In the genomic region with DNA sequence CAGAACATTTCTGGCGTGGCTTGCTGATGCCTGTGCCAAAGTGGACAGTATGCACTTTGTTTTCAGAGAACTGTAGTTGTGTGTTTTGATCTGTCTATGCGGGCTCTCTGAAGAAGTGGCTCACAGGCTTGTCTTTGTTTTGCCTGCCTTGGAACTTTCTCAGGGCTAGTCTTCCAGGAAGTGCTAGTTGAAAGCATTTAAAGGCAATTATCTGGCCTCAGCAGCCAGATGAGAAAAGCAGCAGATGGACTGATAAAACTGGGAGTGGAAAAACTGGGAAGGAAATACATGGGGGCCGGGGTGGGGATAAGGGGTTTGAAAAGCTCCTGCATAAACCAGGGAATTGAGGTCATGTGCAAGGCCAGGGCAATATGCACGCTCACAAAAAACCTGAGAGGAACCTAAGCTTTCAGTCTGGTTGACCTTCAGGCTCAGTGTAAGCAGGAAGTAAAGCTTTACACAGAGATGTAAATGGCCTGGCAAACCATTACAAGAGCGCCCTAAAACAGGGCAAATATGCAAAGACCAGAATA, we compare ENCODE assay signal across 15 cellular contexts.
"Had no signal": no experiment of that assay in that cellular context is flagged by ENCODE, and none has a peak within 500 bp of the region (broad histone marks: within the 10 kb centered on the region; RNA-seq: fewer than 3 reads in every experiment).

No MANE protein-coding gene starts in this region.

- H3K4me3 ChIP-seq: cardiac muscle cell, gastrocnemius medialis, lung had no signal

- H3K4me3 Mint-ChIP-seq: activated CD8-positive, alpha-beta T cell treated with anti-CD3 and anti-CD28 coated beads, Interleukin-2, amount 10 ng/mL, durations not matched to agents 7 days and 5 days; activated naive CD4-positive, alpha-beta T cell treated with anti-CD3 and anti-CD28 coated beads, Interleukin-2, amount 10 ng/mL, durations not matched to agents 7 days and 5 days; activated T-helper 17 cell treated with anti-CD3 and anti-CD28 coated beads, Interleukin-2, amount 50 U/mL, for 72 hours; natural killer cell treated with Interleukin-12 subunit alpha and Interleukin-12 subunit beta and Interleukin-15 and Interleukin-18, amount 100 ng/mL, for 72 hours; T-helper 2 cell treated with Interferon-gamma antibody and Interleukin-4, amounts not matched to agents 5 μg/mL and 100 μg/mL, for 36 hours had no signal

- H3K4me1 ChIP-seq: gastrocnemius medialis had no signal

- H3K27ac Mint-ChIP-seq: activated CD8-positive, alpha-beta T cell treated with anti-CD3 and anti-CD28 coated beads, Interleukin-2, amount 10 ng/mL, durations not matched to agents 7 days and 5 days; activated naive CD4-positive, alpha-beta T cell treated with anti-CD3 and anti-CD28 coated beads, Interleukin-2, amount 10 ng/mL, durations not matched to agents 7 days and 5 days; activated T-helper 17 cell treated with anti-CD3 and anti-CD28 coated beads, Interleukin-2, amount 50 U/mL, for 72 hours; natural killer cell treated with Interleukin-12 subunit alpha and Interleukin-12 subunit beta and Interleukin-15 and Interleukin-18, amount 100 ng/mL, for 72 hours; T-helper 2 cell treated with Interferon-gamma antibody and Interleukin-4, amounts not matched to agents 5 μg/mL and 100 μg/mL, for 36 hours had no signal

- H3K27me3 Mint-ChIP-seq: activated naive CD4-positive, alpha-beta T cell treated with anti-CD3 and anti-CD28 coated beads, Interleukin-2, amount 10 ng/mL, durations not matched to agents 7 days and 5 days; activated T-helper 17 cell treated with anti-CD3 and anti-CD28 coated beads, Interleukin-2, amount 50 U/mL, for 72 hours; natural killer cell treated with Interleukin-12 subunit alpha and Interleukin-12 subunit beta and Interleukin-15 and Interleukin-18, amount 100 ng/mL, for 72 hours had no signal

- H3K27ac ChIP-seq: cardiac muscle cell, gastrocnemius medialis, WERI-Rb-1 had no signal

- DNase-seq: activated CD4-positive, alpha-beta T cell treated with anti-CD3 and anti-CD28 coated beads for 48 hours; activated CD8-positive, alpha-beta T cell treated with anti-CD3 and anti-CD28 coated beads, Interleukin-2, amount 10 ng/mL, durations not matched to agents 7 days and 5 days; activated naive CD4-positive, alpha-beta T cell treated with anti-CD3 and anti-CD28 coated beads, Interleukin-2, amount 10 ng/mL, durations not matched to agents 7 days and 5 days; gastrocnemius medialis; left cardiac atrium; stimulated activated CD4-positive, alpha-beta T cell treated with anti-CD3 and anti-CD28 coated beads, Interleukin-4, amount 100 ng/mL, for 1 hour; stimulated activated CD8-positive, alpha-beta memory T cell treated with anti-CD3 and anti-CD28 coated beads, Interleukin-4, amount 100 ng/mL, for 48 hours; stimulated activated naive CD8-positive, alpha-beta T cell treated with anti-CD3 and anti-CD28 coated beads, Interleukin-15, Interleukin-2, amounts not matched to agents 100 U/mL and 50 U/mL, for 24 hours; SW 1271; WERI-Rb-1 had no signal

- H3K27me3 ChIP-seq: cardiac muscle cell, gastrocnemius medialis had no signal

- H3K36me3 ChIP-seq: cardiac muscle cell had no signal
